In genomic region chr2:113077921-113078320, GRCh38 we compare ENCODE assay signal across 23 cellular contexts. TPM values are rescaled to one million over a fixed set of nuclear protein-coding genes. Genes with fewer than 3 reads are reported as not detected.
A peak's percentile ranks its signal among the peaks of the same experiment; 100 is the strongest.
DNase-seq lines count a peak whose midpoint lies in the region; ATAC-seq, FAIRE-seq and TF ChIP-seq lines count a peak whose summit lies in the region.
"Had no signal": no experiment of that assay in that cellular context is flagged by ENCODE, and none has a peak within 500 bp of the region (broad histone marks: within the 10 kb centered on the region; RNA-seq: fewer than 3 reads in every experiment).

No MANE protein-coding gene starts in this region.

- ATAC-seq in A549 = peak in 1 of 2 experiments; percentile 40; a peak in 1 of 6 replicates
- ATAC-seq: activated naive CD8-positive, alpha-beta T cell treated with anti-CD3 and anti-CD28 coated beads, Interleukin-2, amount 50 U/mL, for 24 hours; natural killer cell; Panc1; T-helper 17 cell had no signal

- no peak for TF ChIP-seq RAD21 in A549 (conservative IDR thresholded peaks at IDR 0.05 in 1 of 2, IDR thresholded peaks at IDR 0.05 in 1 of 2)

- 0 out of 6 replicates have a peak overlapping the region, but pooled peaks of 1 of the 2 experiments have one; percentile 31 for H3K27ac ChIP-seq in A549
- peak overlapping the region; percentile 99 for H3K27ac ChIP-seq in epithelial cell of prostate
- H3K27ac ChIP-seq: heart right ventricle, tibial artery had no signal

- H3K27me3 ChIP-seq in MG63 = no peaks in the 10 kb centered on the region

- DNase-seq in A549 (ENCODE audit: low read depth in 1 of 2, low spot score in 1 of 2) (peak in 1 of 2 experiments; percentile 18), MG63 (peak; percentile 43), epithelial cell of prostate (ENCODE audit: low read depth, low spot score) (peak; percentile 89), myocyte (ENCODE audit: low read depth) (peak; percentile 18), NCI-H446 treated with DMSO at 0.1 percent for 48 hours (lab: John Stamatoyannopoulos, UW) (no peak), NCI-H510A (lab: John Stamatoyannopoulos, UW) (no peak), SKM-1 (lab: John Stamatoyannopoulos, UW; ENCODE audit: unreplicated experiment) (no peak), NAMALWA (ENCODE audit: low spot score) (no peak)
- DNase-seq: activated CD4-positive, alpha-beta T cell treated with anti-CD3 and anti-CD28 coated beads for 48 hours; activated naive CD8-positive, alpha-beta T cell treated with anti-CD3 and anti-CD28 coated beads, Interleukin-2, amount 50 U/mL, for 24 hours; activated T-cell treated with anti-CD3 and anti-CD28 coated beads, Interleukin-2, amount 50 U/mL, for 48 hours; heart right ventricle; KBM-7; natural killer cell; NCI-H1436; retina; stimulated activated CD4-positive, alpha-beta T cell treated with anti-CD3 and anti-CD28 coated beads, Interleukin-1b, Interleukin-23, amount 100 ng/mL, for 48 hours; T-helper 17 cell; tibial artery had no signal

- no peaks in the 10 kb centered on the region for H3K9me3 ChIP-seq in A549
- no peaks in the 10 kb centered on the region for H3K9me3 ChIP-seq in MG63
- H3K9me3 ChIP-seq: heart right ventricle, tibial artery had no signal

- no peak for TF ChIP-seq CTCF in A549 (IDR thresholded peaks at IDR 0.05)

- TF ChIP-seq EP300 in A549 (IDR thresholded peaks at IDR 0.05) = no peak

- TF ChIP-seq POLR2A in A549 (IDR thresholded peaks at IDR 0.05; ENCODE audit: low read length) = no peak

- WGBS in A549 (ENCODE audit: missing lambda C conversion rate) = 6% methylated on average over 1 of the region's 1 CpG

- CTCF ChIA-PET in A549 (lab: Yijun Ruan, JAX) = interaction anchor here (1.1 to 12.9 kb wide), 5 partner anchors 13 to 260 kb away, joined by 3 to 150 read pairs (median 14); no protein-coding TSS in a partner anchor

- H3K36me3 ChIP-seq in MG63 = no peaks in the 10 kb centered on the region
- H3K36me3 ChIP-seq: heart right ventricle, tibial artery had no signal

- peak overlapping the region; percentile 23; the same call in 1 of the 3 replicates for H3K4me2 ChIP-seq in A549

- peaks cover 3% of the 10 kb centered on the region; the same call in 1 of the 3 replicates for H3K4me1 ChIP-seq in A549
- H3K4me1 ChIP-seq: tibial artery had no signal

- no peak overlapping the region for H3K4me3 ChIP-seq in A549
- no peak overlapping the region for H3K4me3 ChIP-seq in MG63
- H3K4me3 ChIP-seq: heart right ventricle, tibial artery had no signal

- FAIRE-seq in A549 (lab: Jason Lieb, UNC) = no peak
- FAIRE-seq: H1 had no signal

- POLR2A ChIA-PET in A549 (lab: Yijun Ruan, JAX) = no interaction called here

TF ChIP-seq in A549, 52 proteins besides CTCF, POLR2A, EP300 and RAD21:
- no peak for TF ChIP-seq FOSL2 (IDR thresholded peaks at IDR 0.05)
- peak; percentile 28; the same call in 1 of the 2 replicates for TF ChIP-seq FOSL2 (CRISPR knock-in tag; IDR thresholded peaks at IDR 0.05)
- no peak for TF ChIP-seq USF2 (IDR thresholded peaks at IDR 0.05)
TF ChIP-seq in A549: peak in this region for 1.

RNA-seq across cellular contexts. Expression of gene IL1F10, which starts 10.2 kb away (rescaled TPM):
- not detected in 2 replicates for polyA plus RNA-seq in A549 (2011; rRNA removed)
- not detected in 2 replicates for polyA plus RNA-seq in A549 (2012; cell fraction: cytosol; rRNA removed)
- polyA plus RNA-seq in A549 (2012; cell fraction: nucleus; rRNA removed) = not detected in 2 replicates
- polyA plus RNA-seq in A549 (2017; fragmentation: RNase III; extraction: RNeasy Plus Mini Kit Qiagen cat#74134 plus additional on column Dnase treatment) = not detected in 3 replicates
- not detected in 2 replicates for polyA minus RNA-seq in A549 (2011; rRNA and poly(A)+ RNA removed)
- total RNA-seq in MG63 (2014; rRNA removed; shearing (Covaris generic); ENCODE audit: low replicate concordance) = not detected in 2 replicates
- total RNA-seq in myocyte = not detected in 2 replicates
- polyA plus RNA-seq in myocyte (2012) = not detected
- total RNA-seq: chondrocyte, H1, heart right ventricle, left lobe of liver, natural killer cell, T-helper 17 cell had no signal
- polyA plus RNA-seq: H1, heart right ventricle had no signal

RNA-seq across cellular contexts. Expression of gene IL36RN, which starts 18.9 kb away (rescaled TPM):
- polyA plus RNA-seq in A549 (2011; rRNA removed) = not detected in 2 replicates
- not detected in 2 replicates for polyA plus RNA-seq in A549 (2012; cell fraction: cytosol; rRNA removed)
- polyA plus RNA-seq in A549 (2012; cell fraction: nucleus; rRNA removed) = not detected in 2 replicates
- polyA plus RNA-seq in A549 (2017; fragmentation: RNase III; extraction: RNeasy Plus Mini Kit Qiagen cat#74134 plus additional on column Dnase treatment) = not detected in 3 replicates
- polyA minus RNA-seq in A549 (2011; rRNA and poly(A)+ RNA removed) = not detected in 2 replicates
- total RNA-seq in MG63 (2014; rRNA removed; shearing (Covaris generic); ENCODE audit: low replicate concordance) = not detected in 2 replicates
- not detected in 2 replicates for total RNA-seq in myocyte
- not detected for polyA plus RNA-seq in myocyte (2012)
- total RNA-seq: chondrocyte, H1, heart right ventricle, left lobe of liver, natural killer cell, T-helper 17 cell had no signal
- polyA plus RNA-seq: H1, heart right ventricle had no signal

RNA-seq across cellular contexts. Expression of gene IL36B, which starts 25.3 kb away (rescaled TPM):
- polyA plus RNA-seq in A549 (2011; rRNA removed) (not detected in 2 replicates), A549 (2017; fragmentation: RNase III; extraction: RNeasy Plus Mini Kit Qiagen cat#74134 plus additional on column Dnase treatment) (not detected in 3 replicates)
- polyA plus RNA-seq in A549 (2012; cell fraction: cytosol; rRNA removed) = not detected in 2 replicates
- polyA plus RNA-seq in A549 (2012; cell fraction: nucleus; rRNA removed) = not detected in 2 replicates
- polyA minus RNA-seq in A549 (2011; rRNA and poly(A)+ RNA removed) = not detected in 2 replicates
- not detected in 2 replicates for total RNA-seq in MG63 (2014; rRNA removed; shearing (Covaris generic); ENCODE audit: low replicate concordance)
- total RNA-seq in myocyte = not detected in 2 replicates
- polyA plus RNA-seq in myocyte (2012) = not detected
- total RNA-seq: chondrocyte, H1, heart right ventricle, left lobe of liver, natural killer cell, T-helper 17 cell had no signal
- polyA plus RNA-seq: H1, heart right ventricle had no signal

RNA-seq across cellular contexts. Expression of gene IL1RN, which starts 49.5 kb away (rescaled TPM):
- polyA plus RNA-seq in A549 (2011; rRNA removed) (not detected in 2 replicates), A549 (2017; fragmentation: RNase III; extraction: RNeasy Plus Mini Kit Qiagen cat#74134 plus additional on column Dnase treatment) (0.13 TPM in 1 of 3 replicates, not detected in the others)
- not detected in 2 replicates for polyA plus RNA-seq in A549 (2012; cell fraction: cytosol; rRNA removed)
- 0.12 TPM in 1 of 2 replicates, not detected in the other for polyA plus RNA-seq in A549 (2012; cell fraction: nucleus; rRNA removed)
- polyA minus RNA-seq in A549 (2011; rRNA and poly(A)+ RNA removed) = not detected in 2 replicates
- total RNA-seq in MG63 (2014; rRNA removed; shearing (Covaris generic); ENCODE audit: low replicate concordance) = 0.86 and 7.1 TPM in 2 replicates
- not detected in 2 replicates for total RNA-seq in myocyte
- polyA plus RNA-seq in myocyte (2012) = 0.06 TPM
- total RNA-seq: chondrocyte, H1 had no signal
- polyA plus RNA-seq: H1 had no signal

Comparison
In these comparisons a context has a peak if more than half of its experiments do, and no peak if none do; other contexts are left out.
1. DNase-seq: peak in MG63 (single experiment), epithelial cell of prostate (single experiment) and myocyte (single experiment); none in NCI-H446 treated with DMSO at 0.1 percent for 48 hours (single experiment), NCI-H510A (single experiment), SKM-1 (single experiment) and NAMALWA (single experiment).